Comparison of ENCODE assay signal across 10 cellular contexts in genomic region chr5:50968296-50969206, GRCh38.
A peak's percentile ranks its signal among the peaks of the same experiment; 100 is the strongest.
DNase-seq lines count a peak whose midpoint lies in the region; ATAC-seq and TF ChIP-seq lines count a peak whose summit lies in the region.
"Had no signal": no experiment of that assay in that cellular context is flagged by ENCODE, and none has a peak within 500 bp of the region (broad histone marks: within the 10 kb centered on the region; RNA-seq: fewer than 3 reads in every experiment).

No MANE protein-coding gene starts in this region.

- TF ChIP-seq CTCF in gastroesophageal sphincter (IDR thresholded peaks at IDR 0.05) (no peak), GM20000 (IDR thresholded peaks at IDR 0.05; ENCODE audit: extremely low read depth, missing control alignments) (no peak)

- no peak for ATAC-seq in gastroesophageal sphincter

- peaks cover 82% of the 10 kb centered on the region for H3K27me3 ChIP-seq in gastroesophageal sphincter

- TF ChIP-seq POLR2A in gastroesophageal sphincter (IDR thresholded peaks at IDR 0.05): no peak

- no peaks in the 10 kb centered on the region for H3K36me3 ChIP-seq in gastroesophageal sphincter
- H3K36me3 ChIP-seq: pancreas had no signal

- no peak for TF ChIP-seq EP300 in gastroesophageal sphincter (IDR thresholded peaks at IDR 0.05)

- DNase-seq in ELF-1 (ENCODE audit: low read depth, low spot score) (peak; percentile 40), NCI-H748 (lab: John Stamatoyannopoulos, UW; ENCODE audit: unreplicated experiment) (peak; percentile 80), retina (peak; percentile 92), GM20000 (ENCODE audit: low spot score) (no peak), NCI-H2171 (lab: John Stamatoyannopoulos, UW) (no peak), C1 segment of cervical spinal cord (lab: John Stamatoyannopoulos, UW) (no peak)
- no peak for DNase-seq in effector CD4-positive, alpha-beta T cell

- H3K9me3 ChIP-seq in gastroesophageal sphincter: no peaks in the 10 kb centered on the region
- H3K9me3 ChIP-seq: pancreas had no signal

- peak overlapping the region in 2 of 4 donors; percentile 37 to 75 for H3K27ac ChIP-seq in gastroesophageal sphincter
- H3K27ac ChIP-seq: HL-60 had no signal

- WGBS in gastroesophageal sphincter (ENCODE audit: low coverage in 1 of 2), 2 donors: 7 to 10% methylated on average over 22 to 26 of the region's 28 CpGs

- H3K4me1 ChIP-seq in gastroesophageal sphincter: peaks cover 0 to 51% (median 18%) of the 10 kb centered on the region in 3 donors

- peak overlapping the region; percentile 24 to 54 for H3K4me3 ChIP-seq in gastroesophageal sphincter

Comparison
In these comparisons a context has a peak if more than half of its experiments do, and no peak if none do; other contexts are left out.
1. DNase-seq: peak in ELF-1 (single experiment), NCI-H748 (single experiment) and retina (single experiment); none in effector CD4-positive, alpha-beta T cell (single experiment), GM20000 (single experiment), NCI-H2171 (single experiment) and C1 segment of cervical spinal cord (0 of 14).